In the genomic region with DNA sequence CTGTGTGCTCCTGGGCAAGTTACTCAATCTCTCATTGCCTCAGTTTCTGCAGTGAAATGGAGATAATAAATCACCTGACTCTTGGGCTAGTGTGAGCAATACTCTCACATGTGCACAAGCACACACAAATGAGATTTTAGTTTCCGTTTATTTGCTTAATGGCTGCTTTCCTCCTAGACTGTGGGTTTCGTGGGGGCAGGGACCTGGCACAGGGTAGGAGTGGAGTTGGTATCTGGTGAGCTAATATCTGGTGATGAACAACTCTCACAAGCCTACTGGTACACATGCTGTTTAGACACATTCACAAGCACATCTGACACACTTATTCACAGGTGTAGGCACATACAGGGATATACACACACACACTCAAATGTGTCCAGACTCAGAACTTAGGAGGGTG, we compare ENCODE assay signal across 1 cellular context.
TF ChIP-seq lines count a peak whose summit lies in the region.

No MANE protein-coding gene starts in this region.

TF ChIP-seq in IMR-90, 13 proteins besides CTCF, POLR2A, EP300 and RAD21:
- TF ChIP-seq RFX5 (IDR thresholded peaks at IDR 0.05; ENCODE audit: low read depth, low read length) = no peak
- TF ChIP-seq, protein P1, sequence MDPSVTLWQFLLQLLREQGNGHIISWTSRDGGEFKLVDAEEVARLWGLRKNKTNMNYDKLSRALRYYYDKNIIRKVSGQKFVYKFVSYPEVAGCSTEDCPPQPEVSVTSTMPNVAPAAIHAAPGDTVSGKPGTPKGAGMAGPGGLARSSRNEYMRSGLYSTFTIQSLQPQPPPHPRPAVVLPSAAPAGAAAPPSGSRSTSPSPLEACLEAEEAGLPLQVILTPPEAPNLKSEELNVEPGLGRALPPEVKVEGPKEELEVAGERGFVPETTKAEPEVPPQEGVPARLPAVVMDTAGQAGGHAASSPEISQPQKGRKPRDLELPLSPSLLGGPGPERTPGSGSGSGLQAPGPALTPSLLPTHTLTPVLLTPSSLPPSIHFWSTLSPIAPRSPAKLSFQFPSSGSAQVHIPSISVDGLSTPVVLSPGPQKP (IDR thresholded peaks at IDR 0.05; ENCODE audit: borderline replicate concordance, low read depth, low read length) = no peak
- TF ChIP-seq MXI1 (IDR thresholded peaks at IDR 0.05; ENCODE audit: borderline replicate concordance, low read depth, low read length) = no peak
- TF ChIP-seq SMC3 (IDR thresholded peaks at IDR 0.05; ENCODE audit: low read depth, low read length) = no peak
- no peak for TF ChIP-seq CHD1 (IDR thresholded peaks at IDR 0.05; ENCODE audit: low read depth, low read length)
- no peak for TF ChIP-seq FOS (IDR thresholded peaks at IDR 0.05; ENCODE audit: low read depth, low read length)
- no peak for TF ChIP-seq MAZ (IDR thresholded peaks at IDR 0.05; ENCODE audit: borderline replicate concordance, low read depth, low read length)
- no peak for TF ChIP-seq CEBPB (IDR thresholded peaks at IDR 0.05; ENCODE audit: low read depth, low read length)
- TF ChIP-seq NFE2L2 (IDR thresholded peaks at IDR 0.05; ENCODE audit: low read depth, low read length) = no peak
- TF ChIP-seq, protein P2, sequence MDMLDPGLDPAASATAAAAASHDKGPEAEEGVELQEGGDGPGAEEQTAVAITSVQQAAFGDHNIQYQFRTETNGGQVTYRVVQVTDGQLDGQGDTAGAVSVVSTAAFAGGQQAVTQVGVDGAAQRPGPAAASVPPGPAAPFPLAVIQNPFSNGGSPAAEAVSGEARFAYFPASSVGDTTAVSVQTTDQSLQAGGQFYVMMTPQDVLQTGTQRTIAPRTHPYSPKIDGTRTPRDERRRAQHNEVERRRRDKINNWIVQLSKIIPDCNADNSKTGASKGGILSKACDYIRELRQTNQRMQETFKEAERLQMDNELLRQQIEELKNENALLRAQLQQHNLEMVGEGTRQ (IDR thresholded peaks at IDR 0.05; ENCODE audit: low read depth, low read length) = no peak
- no peak for TF ChIP-seq RCOR1 (IDR thresholded peaks at IDR 0.05; ENCODE audit: insufficient replicate concordance, low read length)
- no peak for TF ChIP-seq BHLHE40 (IDR thresholded peaks at IDR 0.05; ENCODE audit: low read depth, low read length)
- TF ChIP-seq MAFK (IDR thresholded peaks at IDR 0.05; ENCODE audit: low read depth, low read length) = no peak
TF ChIP-seq in IMR-90: peak in this region for 0.
